Comparison of ENCODE assay signal across 8 cellular contexts in genomic region chr10:5889624-5890518, GRCh38. TPM values are rescaled to one million over a fixed set of nuclear protein-coding genes. Genes with fewer than 3 reads are reported as not detected.
DNase-seq lines count a peak whose midpoint lies in the region; ATAC-seq and TF ChIP-seq lines count a peak whose summit lies in the region.

Gene ANKRD16 (minus strand): TSS chr10:5889893. CDS start chr10:5889354, 539 bp downstream.
Gene FBH1 (plus strand): TSS chr10:5890243. CDS start chr10:5890346, 103 bp downstream.

- intact Hi-C loops in Calu3 (cut with micrococcal nuclease; ENCODE audit: unreplicated experiment), result no loop called here

- no peaks in the 10 kb centered on the region for H3K27me3 ChIP-seq in HUES48 (ENCODE audit: control insufficient read depth, insufficient read depth, low read length)
- H3K27me3 ChIP-seq in NT2/D1 (ENCODE audit: insufficient read depth, insufficient read length), result no peaks in the 10 kb centered on the region

- H3K36me3 ChIP-seq in HUES48 (ENCODE audit: control insufficient read depth, insufficient read depth, low read length), result peaks cover 47% of the 10 kb centered on the region
- peaks cover 52% of the 10 kb centered on the region for H3K36me3 ChIP-seq in NT2/D1 (ENCODE audit: insufficient read depth, insufficient read length, low read length)

- peak; percentile 97 for DNase-seq in Calu3
- DNase-seq in NT2/D1 (ENCODE audit: low read depth, low spot score), result peak; percentile 95
- peak; percentile 98 for DNase-seq in activated CD8-positive, alpha-beta memory T cell treated with anti-CD3 and anti-CD28 coated beads, Interleukin-2, amount 50 U/mL, for 4 hours
- peak; percentile 100 for DNase-seq in endothelial cell (ENCODE audit: low spot score)
- DNase-seq in mesothelial cell of epicardium (ENCODE audit: low spot score in 2 of 2, unreplicated experiment in 2 of 2), result peak; percentile 99 to 100
- DNase-seq in stimulated activated CD8-positive, alpha-beta memory T cell treated with anti-CD3 and anti-CD28 coated beads, Interleukin-15, amount 100 ng/mL, for 4 hours (ENCODE audit: low read depth in 2 of 2), result peak; percentile 91 to 97

- no peaks in the 10 kb centered on the region for H3K9me3 Mint-ChIP-seq in Calu3 (ENCODE audit: low read depth, unreplicated experiment)
- no peaks in the 10 kb centered on the region for H3K9me3 Mint-ChIP-seq in endothelial cell (ENCODE audit: unreplicated experiment)
- no peaks in the 10 kb centered on the region for H3K9me3 Mint-ChIP-seq in mesothelial cell of epicardium

- TF ChIP-seq CTCF in Calu3 (IDR thresholded peaks at IDR 0.05; ENCODE audit: unreplicated experiment), result no peak
- TF ChIP-seq CTCF in endothelial cell (IDR thresholded peaks at IDR 0.05; ENCODE audit: unreplicated experiment), result no peak
- TF ChIP-seq CTCF in mesothelial cell of epicardium (IDR thresholded peaks at IDR 0.05; ENCODE audit: unreplicated experiment), result no peak

- H3K36me3 Mint-ChIP-seq in Calu3 (ENCODE audit: insufficient read depth, unreplicated experiment) (peaks cover 49% of the 10 kb centered on the region), endothelial cell (ENCODE audit: low read depth, unreplicated experiment) (peaks cover 20% of the 10 kb centered on the region), mesothelial cell of epicardium (peaks cover 22% of the 10 kb centered on the region)

- no TSS peak for BruUV-seq in Calu3 (replicated peaks; lab: Mats Ljungman, UMichigan)

- H3K27me3 Mint-ChIP-seq in Calu3 (ENCODE audit: unreplicated experiment) (no peaks in the 10 kb centered on the region), endothelial cell (ENCODE audit: unreplicated experiment) (peaks cover 6% of the 10 kb centered on the region), mesothelial cell of epicardium (ENCODE audit: low read depth) (no peaks in the 10 kb centered on the region)

- H3K27ac ChIP-seq in HUES48 (ENCODE audit: low read depth, low read length), result peak within 1 kb of the TSS; percentile 66

- peaks cover 41% of the 10 kb centered on the region for H3K4me1 Mint-ChIP-seq in Calu3 (ENCODE audit: low read depth, unreplicated experiment)
- H3K4me1 Mint-ChIP-seq in endothelial cell (ENCODE audit: unreplicated experiment), result peaks cover 47% of the 10 kb centered on the region
- peaks cover 40% of the 10 kb centered on the region for H3K4me1 Mint-ChIP-seq in mesothelial cell of epicardium

- H3K4me3 Mint-ChIP-seq in Calu3 (ENCODE audit: low read depth, unreplicated experiment) (peak within 1 kb of the TSS; percentile 82), endothelial cell (ENCODE audit: unreplicated experiment) (peak within 1 kb of the TSS; percentile 99), mesothelial cell of epicardium (peak within 1 kb of the TSS; percentile 91)

- CTCF ChIA-PET in Calu3 (lab: Charles Lee), result interaction anchor here (0.6 to 1.5 kb wide), 9 partner anchors 13 to 343 kb away, joined by 3 to 5 read pairs (median 4); no protein-coding TSS in a partner anchor

- H3K27ac Mint-ChIP-seq in Calu3 (ENCODE audit: unreplicated experiment) (peak within 1 kb of the TSS; percentile 81), endothelial cell (ENCODE audit: unreplicated experiment) (peak within 1 kb of the TSS; percentile 82), mesothelial cell of epicardium (peak within 1 kb of the TSS; percentile 92)

- peaks cover 10% of the 10 kb centered on the region for H3K4me1 ChIP-seq in HUES48 (ENCODE audit: control insufficient read depth, insufficient read depth, low read length)
- no peaks in the 10 kb centered on the region for H3K4me1 ChIP-seq in NT2/D1 (ENCODE audit: insufficient read depth, insufficient read length)

- ATAC-seq in GM21423 (IDR thresholded peaks at IDR 0.05; ENCODE audit: unreplicated experiment), result peak; percentile 86

- peak within 1 kb of the TSS; percentile 78 for H3K9ac ChIP-seq in HUES48 (ENCODE audit: low read depth, low read length)
- peak within 1 kb of the TSS; percentile 89 for H3K9ac ChIP-seq in NT2/D1 (ENCODE audit: insufficient read length, low read depth)

- H3K9me3 ChIP-seq in HUES48 (ENCODE audit: control insufficient read depth, insufficient read depth, low read length), result no peaks in the 10 kb centered on the region
- H3K9me3 ChIP-seq in NT2/D1 (ENCODE audit: insufficient read depth, low read length), result no peaks in the 10 kb centered on the region

- H3K4me3 ChIP-seq in HUES48 (ENCODE audit: low read depth, low read length), result peak within 1 kb of the TSS; percentile 87
- peak within 1 kb of the TSS; percentile 84 for H3K4me3 ChIP-seq in NT2/D1 (ENCODE audit: insufficient read length, low read depth)

RNA-seq across cellular contexts. Expression of gene ANKRD16, which starts in this region (rescaled TPM):
- total RNA-seq in Calu3 (2022) (7.7 and 8.7 TPM in 2 replicates), endothelial cell (ENCODE audit: unreplicated experiment) (6.6 TPM), mesothelial cell of epicardium (14.6 to 15.2 TPM (median 14.7 TPM) in 3 replicates)

RNA-seq across cellular contexts. Expression of gene FBH1, which starts in this region (rescaled TPM):
- total RNA-seq in Calu3 (2022) (77.3 and 79.4 TPM in 2 replicates), endothelial cell (ENCODE audit: unreplicated experiment) (95.2 TPM), mesothelial cell of epicardium (68.0 to 76.6 TPM (median 72.6 TPM) in 3 replicates)

Comparison
In these comparisons a context has a peak if more than half of its experiments do, and no peak if none do; other contexts are left out.
1. Peak in every context shown above with its lines: DNase-seq, ATAC-seq, H3K4me3 ChIP-seq and H3K27ac ChIP-seq.